1 cellular context compared by ENCODE assay signal in the genomic region with DNA sequence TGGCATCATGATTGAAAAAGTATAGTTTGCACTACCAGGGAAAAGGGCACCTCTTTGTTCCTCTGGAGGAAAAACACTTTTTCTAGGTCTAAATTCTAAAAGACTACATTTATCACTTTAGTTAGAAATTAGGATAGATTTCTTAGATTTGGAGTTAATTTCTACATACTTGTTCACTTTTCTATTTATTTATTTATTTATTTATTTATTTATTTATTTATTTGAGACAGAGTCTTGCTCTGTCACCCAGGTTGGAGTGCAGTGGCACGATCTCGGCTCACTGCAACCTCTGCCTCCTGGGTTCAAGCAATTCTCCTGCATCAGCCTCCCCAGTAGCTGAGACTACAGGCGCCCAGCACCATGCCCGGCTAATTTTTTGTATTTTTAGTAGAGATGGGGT. TPM values are rescaled to one million over a fixed set of nuclear protein-coding genes. Genes with fewer than 3 reads are reported as not detected.
"Had no signal": no experiment of that assay in that cellular context is flagged by ENCODE, and none has a peak within 500 bp of the region (broad histone marks: within the 10 kb centered on the region; RNA-seq: fewer than 3 reads in every experiment).

No MANE protein-coding gene starts in this region.

RNA-seq across cellular contexts. Expression of a gene that starts 32.2 kb away (rescaled TPM):
- polyA plus RNA-seq: naive thymus-derived CD4-positive, alpha-beta T cell had no signal
